Comparison of ENCODE assay signal across 1 cellular context in genomic region chr11:67239795-67240574, GRCh38.
A peak's percentile ranks its signal among the peaks of the same experiment; 100 is the strongest.
TF ChIP-seq lines count a peak whose summit lies in the region.

No MANE protein-coding gene starts in this region.

TF ChIP-seq in K562, 482 proteins besides CTCF, POLR2A, EP300 and RAD21 (continued from another document and continues in another):
- TF ChIP-seq HBP1 (CRISPR knock-in tag; IDR thresholded peaks at IDR 0.05) (no peak), ID3 (CRISPR knock-in tag; IDR thresholded peaks at IDR 0.05) (no peak), ID3 (tag; IDR thresholded peaks at IDR 0.05) (no peak), BMI1 (IDR thresholded peaks at IDR 0.05; ENCODE audit: low read length) (no peak), TGIF2 (CRISPR knock-in tag; IDR thresholded peaks at IDR 0.05) (peak; percentile 67; the same call in 1 of the 2 replicates), LCOR (CRISPR knock-in tag; IDR thresholded peaks at IDR 0.05) (peak; percentile 90; the same call in 1 of the 2 replicates), RBM15 (IDR thresholded peaks at IDR 0.05; ENCODE audit: insufficient read depth, low read length) (no peak), ELF4 (CRISPR knock-in tag; IDR thresholded peaks at IDR 0.05) (no peak), ZNF24 (IDR thresholded peaks at IDR 0.05) (no peak), ZBTB1 (CRISPR knock-in tag; IDR thresholded peaks at IDR 0.05; ENCODE audit: borderline replicate concordance, low read depth) (peak; percentile 51; the same call in 1 of the 2 replicates), PHTF2 (CRISPR knock-in tag; IDR thresholded peaks at IDR 0.05) (no peak), THRB (CRISPR knock-in tag; conservative IDR thresholded peaks at IDR 0.05) (no peak), THRA (IDR thresholded peaks at IDR 0.05) (no peak), SUPT5H (IDR thresholded peaks at IDR 0.05) (peak; percentile 91), MYNN (IDR thresholded peaks at IDR 0.05) (peak; percentile 49; the same call in 1 of the 2 replicates), MYNN (CRISPR knock-in tag; IDR thresholded peaks at IDR 0.05) (no peak), RBM14 (IDR thresholded peaks at IDR 0.05; ENCODE audit: borderline replicate concordance, insufficient read depth, low read depth, low read length) (no peak), ZNF57 (CRISPR knock-in tag; IDR thresholded peaks at IDR 0.05) (no peak), FOXA1 (IDR thresholded peaks at IDR 0.05; ENCODE audit: borderline replicate concordance) (no peak), NFATC3 (IDR thresholded peaks at IDR 0.05) (no peak), PKNOX1 (IDR thresholded peaks at IDR 0.05) (peak; percentile 57), MLLT1 (IDR thresholded peaks at IDR 0.05) (peak in 1 of 2 experiments; percentile 99; a peak in 2 of 4 replicates), ZNF140 (CRISPR knock-in tag; IDR thresholded peaks at IDR 0.05) (no peak), NR4A1 (CRISPR knock-in tag; IDR thresholded peaks at IDR 0.05) (no peak), NR4A1 (tag; IDR thresholded peaks at IDR 0.05) (no peak), ZNF75A (CRISPR knock-in tag; IDR thresholded peaks at IDR 0.05) (no peak), PRMT5 (CRISPR knock-in tag; IDR thresholded peaks at IDR 0.05) (no peak), EZH2 (IDR thresholded peaks at IDR 0.05; ENCODE audit: borderline replicate concordance, low read depth, low read length) (no peak), TAF7 (tag; IDR thresholded peaks at IDR 0.05) (peak; percentile 83), ZBTB2 (IDR thresholded peaks at IDR 0.05) (no peak), MEF2A (IDR thresholded peaks at IDR 0.05; ENCODE audit: control insufficient read depth, low read depth, low read length) (no peak), BRD4 (IDR thresholded peaks at IDR 0.05) (no peak; the same call in 1 of the 2 replicates), ZNF445 (CRISPR knock-in tag; IDR thresholded peaks at IDR 0.05; ENCODE audit: low read depth) (no peak), GTF3C2 (IDR thresholded peaks at IDR 0.05; ENCODE audit: borderline replicate concordance, extremely low read depth, insufficient read length) (no peak), ZNF263 (CRISPR knock-in tag; IDR thresholded peaks at IDR 0.05; ENCODE audit: borderline replicate concordance) (no peak; the same call in 1 of the 2 replicates), ZBTB12 (CRISPR knock-in tag; IDR thresholded peaks at IDR 0.05) (no peak), ZNF184 (CRISPR knock-in tag; IDR thresholded peaks at IDR 0.05) (no peak), LEF1 (IDR thresholded peaks at IDR 0.05) (peak; percentile 20; the same call in 1 of the 2 replicates), ELK1 (CRISPR knock-in tag; IDR thresholded peaks at IDR 0.05) (no peak), PYGO2 (tag; IDR thresholded peaks at IDR 0.05) (no peak), L3MBTL2 (IDR thresholded peaks at IDR 0.05) (peak; percentile 28; the same call in 1 of the 2 replicates), E2F6 (IDR thresholded peaks at IDR 0.05; ENCODE audit: borderline replicate concordance in 1 of 2, extremely low read depth in 1 of 2, insufficient read depth in 1 of 2, insufficient read length in 1 of 2, low read depth in 1 of 2, low read length in 1 of 2, poor library complexity in 1 of 2, severe bottlenecking in 1 of 2) (peak; percentile 13 to 31), MITF (IDR thresholded peaks at IDR 0.05) (no peak), FOXK2 (conservative IDR thresholded peaks at IDR 0.05 in 1 of 2, IDR thresholded peaks at IDR 0.05 in 1 of 2; ENCODE audit: low read depth in 2 of 2) (peak; percentile 75 to 81; a peak in 3 of 4 replicates)
